ENCODE assay signal across 2 cellular contexts in genomic region chr11:102924851-102925380, GRCh38.
TF ChIP-seq lines count a peak whose summit lies in the region.

No MANE protein-coding gene starts in this region.

TF ChIP-seq in SK-N-SH, 30 proteins besides CTCF, POLR2A, EP300 and RAD21 (continued from another document):
- TF ChIP-seq MEF2A (IDR thresholded peaks at IDR 0.05; ENCODE audit: borderline replicate concordance, low read depth) (no peak), CHD2 (IDR thresholded peaks at IDR 0.05; ENCODE audit: low read length, partially characterized antibody) (no peak), IRF3 (IDR thresholded peaks at IDR 0.05; ENCODE audit: low read depth, low read length) (no peak), PBX3 (IDR thresholded peaks at IDR 0.05) (no peak)

TF ChIP-seq in SK-N-SH treated with all-trans-retinoic acid at 6 μM for 48 hours, 23 proteins besides CTCF, POLR2A, EP300 and RAD21 (continued from another document):
- TF ChIP-seq POU6F1 (CRISPR knock-in tag; IDR thresholded peaks at IDR 0.05; ENCODE audit: borderline replicate concordance, low read depth) (no peak), GLIS3 (CRISPR knock-in tag; IDR thresholded peaks at IDR 0.05) (no peak), ESRRG (CRISPR knock-in tag; IDR thresholded peaks at IDR 0.05) (no peak), ARNTL (CRISPR knock-in tag; IDR thresholded peaks at IDR 0.05; ENCODE audit: borderline replicate concordance, low read depth) (no peak)
